Comparison of ENCODE assay signal across 12 cellular contexts in genomic region chr14:50676814-50677516, GRCh38. TPM values are rescaled to one million over a fixed set of nuclear protein-coding genes. Genes with fewer than 3 reads are reported as not detected.
DNase-seq lines count a peak whose midpoint lies in the region; ATAC-seq and TF ChIP-seq lines count a peak whose summit lies in the region.
"Had no signal": no experiment of that assay in that cellular context is flagged by ENCODE, and none has a peak within 500 bp of the region (broad histone marks: within the 10 kb centered on the region; RNA-seq: fewer than 3 reads in every experiment).

No MANE protein-coding gene starts in this region.

- no peak overlapping the region for H3T11ph ChIP-seq in H9 (ENCODE audit: low read length)

- no peak overlapping the region for H4K8ac ChIP-seq in H9 (replicated peaks; ENCODE audit: insufficient read length, low read depth, low read length)

- H3K4me1 ChIP-seq in H9 (ENCODE audit: insufficient read depth, low read length) = no peaks in the 10 kb centered on the region
- H3K4me1 ChIP-seq in CD4-positive, alpha-beta memory T cell (ENCODE audit: insufficient read depth, low read length) = no peaks in the 10 kb centered on the region
- H3K4me1 ChIP-seq: HAP-1 had no signal

- TF ChIP-seq CTCF in H9 (conservative IDR thresholded peaks at IDR 0.05) (no peak), osteocyte (IDR thresholded peaks at IDR 0.05) (no peak)

- H3K36me3 Mint-ChIP-seq in H9 (ENCODE audit: insufficient read depth in 1 of 3, low read depth in 3 of 3) = no peaks in the 10 kb centered on the region
- H3K36me3 Mint-ChIP-seq in T-helper 17 cell (ENCODE audit: low read depth) = peaks cover 2% of the 10 kb centered on the region
- no peaks in the 10 kb centered on the region for H3K36me3 Mint-ChIP-seq in osteocyte (ENCODE audit: unreplicated experiment)
- no peaks in the 10 kb centered on the region for H3K36me3 Mint-ChIP-seq in CD4-positive, alpha-beta memory T cell

- H3K4me1 Mint-ChIP-seq in H9 (peaks cover 8% of the 10 kb centered on the region in 2 experiments), T-helper 17 cell (peaks cover 6% of the 10 kb centered on the region), osteocyte (ENCODE audit: unreplicated experiment) (peaks cover 35% of the 10 kb centered on the region)
- peaks cover 5 to 8% (median 7%) of the 10 kb centered on the region in 4 donors for H3K4me1 Mint-ChIP-seq in CD4-positive, alpha-beta memory T cell

- H3K14ac ChIP-seq in H9 (ENCODE audit: insufficient read depth, low read length) = no peak overlapping the region

- H4K20me1 ChIP-seq in H9 (ENCODE audit: control insufficient read depth, insufficient read depth, insufficient read length) = no peaks in the 10 kb centered on the region

- no peaks in the 10 kb centered on the region for H3K36me3 ChIP-seq in CD4-positive, alpha-beta memory T cell (ENCODE audit: insufficient read depth, low read length)
- H3K36me3 ChIP-seq: HAP-1, MG63, sigmoid colon had no signal

- H2BK15ac ChIP-seq in H9 (ENCODE audit: low read depth, low read length) = no peak overlapping the region

- H2BK12ac ChIP-seq in H9 (ENCODE audit: insufficient read length, low read depth, low read length) = no peak overlapping the region

- no peak overlapping the region for H3K4ac ChIP-seq in H9 (ENCODE audit: low read depth, low read length)

- H3K18ac ChIP-seq in H9 (ENCODE audit: insufficient read length, low read depth, low read length) = no peak overlapping the region

- H4K91ac ChIP-seq in H9 (ENCODE audit: insufficient read length, low read depth, low read length) = no peak overlapping the region

- no peaks in the 10 kb centered on the region for H3K9me3 Mint-ChIP-seq in H9
- peaks cover 7% of the 10 kb centered on the region for H3K9me3 Mint-ChIP-seq in osteocyte (ENCODE audit: unreplicated experiment)
- no peaks in the 10 kb centered on the region for H3K9me3 Mint-ChIP-seq in CD4-positive, alpha-beta memory T cell

- H3K27me3 Mint-ChIP-seq in H9 (ENCODE audit: low read depth) = no peaks in the 10 kb centered on the region
- no peaks in the 10 kb centered on the region for H3K27me3 Mint-ChIP-seq in T-helper 17 cell
- no peaks in the 10 kb centered on the region for H3K27me3 Mint-ChIP-seq in osteocyte (ENCODE audit: unreplicated experiment)
- H3K27me3 Mint-ChIP-seq in CD4-positive, alpha-beta memory T cell = no peaks in the 10 kb centered on the region

- intact Hi-C loops in CD4-positive, alpha-beta memory T cell (cut with micrococcal nuclease) = no loop called here

- H3K9ac ChIP-seq in H9 (ENCODE audit: extremely low read depth, insufficient read length, low read length) = no peak overlapping the region

- CTCF ChIA-PET in CD4-positive, alpha-beta memory T cell (lab: Charles Lee; ENCODE audit: partially characterized antibody) = interaction anchor here (0.5 kb wide), 1 partner anchor 85 kb away, joined by 3 read pairs; no protein-coding TSS in a partner anchor

- H3K79me1 ChIP-seq in H9 (ENCODE audit: insufficient read depth, low read depth, low read length, poor library complexity, severe bottlenecking) = no peaks in the 10 kb centered on the region

- H3K9me3 ChIP-seq in H9 (ENCODE audit: control insufficient read depth, low read depth, low read length) (no peaks in the 10 kb centered on the region), T-helper 17 cell (ENCODE audit: control insufficient read depth, low read length, poor library complexity, severe bottlenecking) (no peaks in the 10 kb centered on the region)
- H3K9me3 ChIP-seq in CD4-positive, alpha-beta memory T cell (ENCODE audit: control insufficient read depth in 1 of 2, low read length in 2 of 2) = no peaks in the 10 kb centered on the region
- H3K9me3 ChIP-seq: HAP-1, MG63, sigmoid colon had no signal

- H3K56ac ChIP-seq in H9 (ENCODE audit: insufficient read length, low read depth, low read length) = no peak overlapping the region

- no peak overlapping the region for H3K4me3 ChIP-seq in CD4-positive, alpha-beta memory T cell (ENCODE audit: low read length in 2 of 2)
- H3K4me3 ChIP-seq: HAP-1, MG63, sigmoid colon had no signal

- H3K79me2 ChIP-seq in H9 (ENCODE audit: insufficient read depth, low read length) = no peaks in the 10 kb centered on the region

- H3K27ac Mint-ChIP-seq in H9 (no peak overlapping the region), T-helper 17 cell (peak overlapping the region; percentile 56), osteocyte (ENCODE audit: unreplicated experiment) (peak overlapping the region; percentile 85)
- peak overlapping the region in 3 of 7 donors; percentile 9 to 62 (median 59) for H3K27ac Mint-ChIP-seq in CD4-positive, alpha-beta memory T cell

- H3K27me3 ChIP-seq in H9 (ENCODE audit: insufficient read depth, low read length) = no peaks in the 10 kb centered on the region
- no peaks in the 10 kb centered on the region for H3K27me3 ChIP-seq in CD4-positive, alpha-beta memory T cell (ENCODE audit: insufficient read depth, low read length)
- H3K27me3 ChIP-seq: MG63, sigmoid colon had no signal

- no peak overlapping the region for H3K23ac ChIP-seq in H9 (ENCODE audit: insufficient read length, low read depth, low read length)

- DNase-seq in H9 = no peak
- DNase-seq in T-helper 17 cell = no peak
- no peak for DNase-seq in osteocyte (ENCODE audit: extremely low spot score, unreplicated experiment)
- no peak for DNase-seq in NCI-H524 (lab: John Stamatoyannopoulos, UW)
- no peak for DNase-seq in CD4-positive, alpha-beta memory T cell
- DNase-seq: activated CD8-positive, alpha-beta memory T cell treated with anti-CD3 and anti-CD28 coated beads, Interleukin-2, amount 50 U/mL, for 48 hours; MG63; sigmoid colon had no signal

- no peak overlapping the region for H2AK5ac ChIP-seq in H9 (ENCODE audit: insufficient read length, low read length)

- no peak overlapping the region for H3K4me2 ChIP-seq in H9 (ENCODE audit: insufficient read depth, insufficient read length, low read length)

- no peak overlapping the region for H2BK5ac ChIP-seq in H9 (ENCODE audit: insufficient read length, low read length)

- H2BK20ac ChIP-seq in H9 (ENCODE audit: low read depth, low read length, poor library complexity, severe bottlenecking) = no peak overlapping the region

- no peak overlapping the region for H4K5ac ChIP-seq in H9 (ENCODE audit: insufficient read length, low read depth, low read length)

- WGBS in H9 (ENCODE audit: extremely low coverage, insufficient read length, low lambda C conversion rate) = no CpG with 5 or more reads among the region's 7 CpGs

- H3K27ac ChIP-seq in H9 (ENCODE audit: insufficient read length, low read depth, low read length) = no peak overlapping the region
- no peak overlapping the region for H3K27ac ChIP-seq in CD4-positive, alpha-beta memory T cell (ENCODE audit: low read depth, low read length)
- H3K27ac ChIP-seq: sigmoid colon had no signal

- peak; percentile 62 for ATAC-seq in GM18502 (IDR thresholded peaks at IDR 0.05; ENCODE audit: poor library complexity, unreplicated experiment)
- ATAC-seq in T-helper 17 cell = no peak
- no peak for ATAC-seq in GM18870 (IDR thresholded peaks at IDR 0.05; ENCODE audit: unreplicated experiment)
- no peak for ATAC-seq in HG03442 (IDR thresholded peaks at IDR 0.05; ENCODE audit: unreplicated experiment)

- no peak overlapping the region for H2BK120ac ChIP-seq in H9 (ENCODE audit: low read depth, low read length, poor library complexity, severe bottlenecking)

- H3K4me3 Mint-ChIP-seq in H9 = no peak overlapping the region
- H3K4me3 Mint-ChIP-seq in T-helper 17 cell = no peak overlapping the region
- H3K4me3 Mint-ChIP-seq in osteocyte (ENCODE audit: unreplicated experiment) = no peak overlapping the region
- no peak overlapping the region for H3K4me3 Mint-ChIP-seq in CD4-positive, alpha-beta memory T cell

- peak overlapping the region; percentile 85 for H2AFZ ChIP-seq in H9 (ENCODE audit: low read length)

- H3K23me2 ChIP-seq in H9 (ENCODE audit: insufficient read length, low read depth, low read length, poor library complexity, severe bottlenecking) = no peaks in the 10 kb centered on the region

- POLR2A ChIA-PET in CD4-positive, alpha-beta memory T cell (lab: Charles Lee; ENCODE audit: partially characterized antibody) = interaction anchor here (0.6 kb wide), 1 partner anchor 34 kb away, joined by 4 read pairs; no protein-coding TSS in a partner anchor

RNA-seq across cellular contexts. Expression of gene SAV1, which starts 8.9 kb away (rescaled TPM):
- total RNA-seq in H9 (2021) (57.3 and 58.5 TPM in 2 replicates), T-helper 17 cell (10 to 100 TPM in 1 of 2 donors, 1 to 10 TPM in 1; 8.1 to 18.5 TPM), osteocyte (47.9 and 48.4 TPM in 2 replicates)
- 10 to 100 TPM; 13.9 to 14.5 TPM for total RNA-seq in CD4-positive, alpha-beta memory T cell
- polyA plus RNA-seq in CD4-positive, alpha-beta memory T cell = 10 to 100 TPM; 13.3 to 14.1 TPM

Comparison
In these comparisons a context has a peak if more than half of its experiments do, and no peak if none do; other contexts are left out.
1. H3K27ac Mint-ChIP-seq: peak in T-helper 17 cell (single experiment) and osteocyte (single experiment); none in H9 (0 of 3).